In the genomic region with DNA sequence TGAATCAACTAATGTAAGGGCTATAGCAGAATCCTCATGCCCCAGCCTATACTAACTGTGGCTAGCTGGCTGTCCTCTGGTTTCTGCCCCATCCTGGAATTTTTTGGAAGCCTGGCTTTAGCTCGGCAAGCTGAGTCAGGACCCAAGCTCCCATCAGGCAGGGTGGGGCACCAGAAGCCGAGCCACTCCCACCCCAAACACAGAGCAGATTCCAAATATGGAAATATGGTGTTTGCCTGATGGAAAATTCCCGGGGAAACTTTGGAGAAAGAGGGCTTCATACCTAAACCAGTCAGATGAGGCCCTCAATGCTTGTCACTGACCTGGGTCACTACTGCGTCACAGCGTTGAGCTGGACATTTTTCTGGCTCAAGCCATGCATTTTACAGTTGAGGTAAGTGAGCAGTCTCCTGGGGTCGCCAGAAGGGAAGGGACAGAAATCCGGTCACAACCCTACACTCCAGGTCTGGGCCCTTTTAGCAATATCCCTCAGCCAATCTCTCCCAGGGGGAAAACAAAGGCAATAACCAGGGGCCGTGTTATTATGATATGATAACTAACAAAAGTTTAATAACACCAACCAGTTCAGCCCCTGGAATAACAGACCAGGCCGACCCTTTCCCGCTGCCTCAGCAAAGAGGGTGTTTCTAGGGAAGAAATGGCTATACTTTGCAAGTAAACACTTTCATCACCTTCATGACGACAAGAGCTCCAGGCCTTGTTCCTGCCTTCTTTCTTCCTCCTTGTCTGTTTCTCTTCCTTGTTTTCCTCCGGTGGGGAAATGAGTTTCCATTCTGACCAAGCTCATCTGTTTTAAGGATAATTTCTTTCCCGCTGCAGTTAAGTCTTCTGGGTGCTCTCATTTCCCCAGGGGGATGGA, we compare ENCODE assay signal across 1 cellular context.
TF ChIP-seq lines count a peak whose summit lies in the region.

No MANE protein-coding gene starts in this region.

TF ChIP-seq in HepG2, 621 proteins besides CTCF, POLR2A, EP300 and RAD21 (continued from another document):
- TF ChIP-seq, protein P1, sequence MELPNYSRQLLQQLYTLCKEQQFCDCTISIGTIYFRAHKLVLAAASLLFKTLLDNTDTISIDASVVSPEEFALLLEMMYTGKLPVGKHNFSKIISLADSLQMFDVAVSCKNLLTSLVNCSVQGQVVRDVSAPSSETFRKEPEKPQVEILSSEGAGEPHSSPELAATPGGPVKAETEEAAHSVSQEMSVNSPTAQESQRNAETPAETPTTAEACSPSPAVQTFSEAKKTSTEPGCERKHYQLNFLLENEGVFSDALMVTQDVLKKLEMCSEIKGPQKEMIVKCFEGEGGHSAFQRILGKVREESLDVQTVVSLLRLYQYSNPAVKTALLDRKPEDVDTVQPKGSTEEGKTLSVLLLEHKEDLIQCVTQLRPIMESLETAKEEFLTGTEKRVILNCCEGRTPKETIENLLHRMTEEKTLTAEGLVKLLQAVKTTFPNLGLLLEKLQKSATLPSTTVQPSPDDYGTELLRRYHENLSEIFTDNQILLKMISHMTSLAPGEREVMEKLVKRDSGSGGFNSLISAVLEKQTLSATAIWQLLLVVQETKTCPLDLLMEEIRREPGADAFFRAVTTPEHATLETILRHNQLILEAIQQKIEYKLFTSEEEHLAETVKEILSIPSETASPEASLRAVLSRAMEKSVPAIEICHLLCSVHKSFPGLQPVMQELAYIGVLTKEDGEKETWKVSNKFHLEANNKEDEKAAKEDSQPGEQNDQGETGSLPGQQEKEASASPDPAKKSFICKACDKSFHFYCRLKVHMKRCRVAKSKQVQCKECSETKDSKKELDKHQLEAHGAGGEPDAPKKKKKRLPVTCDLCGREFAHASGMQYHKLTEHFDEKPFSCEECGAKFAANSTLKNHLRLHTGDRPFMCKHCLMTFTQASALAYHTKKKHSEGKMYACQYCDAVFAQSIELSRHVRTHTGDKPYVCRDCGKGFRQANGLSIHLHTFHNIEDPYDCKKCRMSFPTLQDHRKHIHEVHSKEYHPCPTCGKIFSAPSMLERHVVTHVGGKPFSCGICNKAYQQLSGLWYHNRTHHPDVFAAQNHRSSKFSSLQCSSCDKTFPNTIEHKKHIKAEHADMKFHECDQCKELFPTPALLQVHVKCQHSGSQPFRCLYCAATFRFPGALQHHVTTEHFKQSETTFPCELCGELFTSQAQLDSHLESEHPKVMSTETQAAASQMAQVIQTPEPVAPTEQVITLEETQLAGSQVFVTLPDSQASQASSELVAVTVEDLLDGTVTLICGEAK (IDR thresholded peaks at IDR 0.05), result no peak
- TF ChIP-seq, protein P1 (CRISPR knock-in tag; IDR thresholded peaks at IDR 0.05), result 0 out of 2 replicates have a peak, but pooled peaks have one; percentile 14
- no peak for TF ChIP-seq FUBP1 (CRISPR knock-in tag; IDR thresholded peaks at IDR 0.05; ENCODE audit: borderline replicate concordance)
- TF ChIP-seq REXO4 (CRISPR knock-in tag; IDR thresholded peaks at IDR 0.05; ENCODE audit: borderline replicate concordance), result no peak
- TF ChIP-seq AGO2 (optimal IDR thresholded peaks at IDR 0.05; ENCODE audit: low read depth, low read length), result no peak
- TF ChIP-seq, protein P2, sequence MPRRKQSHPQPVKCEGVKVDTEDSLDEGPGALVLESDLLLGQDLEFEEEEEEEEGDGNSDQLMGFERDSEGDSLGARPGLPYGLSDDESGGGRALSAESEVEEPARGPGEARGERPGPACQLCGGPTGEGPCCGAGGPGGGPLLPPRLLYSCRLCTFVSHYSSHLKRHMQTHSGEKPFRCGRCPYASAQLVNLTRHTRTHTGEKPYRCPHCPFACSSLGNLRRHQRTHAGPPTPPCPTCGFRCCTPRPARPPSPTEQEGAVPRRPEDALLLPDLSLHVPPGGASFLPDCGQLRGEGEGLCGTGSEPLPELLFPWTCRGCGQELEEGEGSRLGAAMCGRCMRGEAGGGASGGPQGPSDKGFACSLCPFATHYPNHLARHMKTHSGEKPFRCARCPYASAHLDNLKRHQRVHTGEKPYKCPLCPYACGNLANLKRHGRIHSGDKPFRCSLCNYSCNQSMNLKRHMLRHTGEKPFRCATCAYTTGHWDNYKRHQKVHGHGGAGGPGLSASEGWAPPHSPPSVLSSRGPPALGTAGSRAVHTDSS (CRISPR knock-in tag; conservative IDR thresholded peaks at IDR 0.05), result no peak
- TF ChIP-seq FOXJ3 (CRISPR knock-in tag; IDR thresholded peaks at IDR 0.05; ENCODE audit: borderline replicate concordance), result no peak
- no peak for TF ChIP-seq ZNF556 (CRISPR knock-in tag; IDR thresholded peaks at IDR 0.05; ENCODE audit: borderline replicate concordance)
- no peak for TF ChIP-seq ZNF614 (CRISPR knock-in tag; IDR thresholded peaks at IDR 0.05; ENCODE audit: borderline replicate concordance)
- no peak for TF ChIP-seq ZNF34 (CRISPR knock-in tag; IDR thresholded peaks at IDR 0.05; ENCODE audit: borderline replicate concordance)
